Comparison of ENCODE assay signal across 20 cellular contexts in genomic region chr1:118575060-118575459, GRCh38.
DNase-seq lines count a peak whose midpoint lies in the region; ATAC-seq, FAIRE-seq and TF ChIP-seq lines count a peak whose summit lies in the region.
"Had no signal": no experiment of that assay in that cellular context is flagged by ENCODE, and none has a peak within 500 bp of the region (broad histone marks: within the 10 kb centered on the region; RNA-seq: fewer than 3 reads in every experiment).

No MANE protein-coding gene starts in this region.

- intact Hi-C loops in HepG2 (cut with micrococcal nuclease; ENCODE audit: unreplicated experiment): no loop called here
- intact Hi-C loops in right lobe of liver (cut with DNase I): no loop called here
- intact Hi-C loops in endothelial cell of umbilical vein (cut with micrococcal nuclease): no loop called here

- H3K36me3 ChIP-seq in HepG2 (replicated peaks in 1 of 2; ENCODE audit: control insufficient read depth in 1 of 2, insufficient read depth in 2 of 2, low read length in 2 of 2) (no peaks in the 10 kb centered on the region), right lobe of liver (no peaks in the 10 kb centered on the region), endothelial cell of umbilical vein (ENCODE audit: control insufficient read depth in 2 of 2, extremely low read depth in 1 of 2, insufficient read depth in 2 of 2, low read length in 2 of 2) (no peaks in the 10 kb centered on the region)
- H3K36me3 ChIP-seq: BLaER1 treated with 17β-estradiol and CSF1 and Interleukin-3, amounts not matched to agents 10 nM and 100 nM had no signal

- H3K27ac ChIP-seq in HepG2 (ENCODE audit: extremely low read length, insufficient read depth, low read length) (no peak overlapping the region), right lobe of liver (no peak overlapping the region), endothelial cell of umbilical vein (ENCODE audit: insufficient read depth, low read depth, low read length) (no peak overlapping the region)
- H3K27ac ChIP-seq: 22Rv1; A549; BLaER1 treated with 17β-estradiol and CSF1 and Interleukin-3, amounts not matched to agents 10 nM and 100 nM; C4-2B had no signal

- TF ChIP-seq POLR2A in HepG2 (IDR thresholded peaks at IDR 0.05; ENCODE audit: insufficient read depth in 1 of 2, low read depth in 2 of 2, low read length in 2 of 2) (no peak), right lobe of liver (IDR thresholded peaks at IDR 0.05) (no peak), endothelial cell of umbilical vein (IDR thresholded peaks at IDR 0.05; ENCODE audit: low read depth, low read length) (no peak)

- H3K9ac ChIP-seq in HepG2 (ENCODE audit: insufficient read depth, low read depth, low read length) (no peak overlapping the region), endothelial cell of umbilical vein (replicated peaks; ENCODE audit: extremely low read depth, insufficient read depth, low read length) (no peak overlapping the region)
- H3K9ac ChIP-seq: BLaER1 treated with 17β-estradiol and CSF1 and Interleukin-3, amounts not matched to agents 10 nM and 100 nM had no signal

- BruUV-seq in HepG2 (replicated peaks; lab: Mats Ljungman, UMichigan): no TSS peak
- BruUV-seq in endothelial cell of umbilical vein (replicated peaks; lab: Mats Ljungman, UMichigan): no TSS peak

- DNase-seq in HepG2 (ENCODE audit: low spot score): no peak
- no peak for DNase-seq in right lobe of liver
- DNase-seq in endothelial cell of umbilical vein (ENCODE audit: low read depth, low spot score): no peak
- no peak for DNase-seq in SIG-M5 (lab: John Stamatoyannopoulos, UW)
- DNase-seq: AML-193; Caco-2; Calu3; CD4-positive, alpha-beta T cell; CD8-positive, alpha-beta T cell; DMS79 treated with DMSO at 0.1 percent for 48 hours; GF-D8 had no signal

- dilution Hi-C loops in endothelial cell of umbilical vein (cut with MboI; ENCODE audit: extremely low pct_ligation_motif_present, low sequenced_read_pairs): no loop called here

- no peaks in the 10 kb centered on the region for H3K4me1 ChIP-seq in HepG2 (ENCODE audit: insufficient read depth, low read length)
- no peaks in the 10 kb centered on the region for H3K4me1 ChIP-seq in right lobe of liver
- no peaks in the 10 kb centered on the region for H3K4me1 ChIP-seq in endothelial cell of umbilical vein (ENCODE audit: control insufficient read depth, extremely low read depth, insufficient read depth, low read length)
- H3K4me1 ChIP-seq: A549; BLaER1 treated with 17β-estradiol and CSF1 and Interleukin-3, amounts not matched to agents 10 nM and 100 nM; Caco-2 had no signal

- no peak overlapping the region for H3K4me2 ChIP-seq in HepG2 (ENCODE audit: low read depth, low read length)
- no peak overlapping the region for H3K4me2 ChIP-seq in endothelial cell of umbilical vein (ENCODE audit: insufficient read depth, low read length)
- H3K4me2 ChIP-seq: A549; BLaER1 treated with 17β-estradiol and CSF1 and Interleukin-3, amounts not matched to agents 10 nM and 100 nM had no signal

- TF ChIP-seq RAD21 in HepG2 (CRISPR knock-in tag; IDR thresholded peaks at IDR 0.05): no peak

- CTCF ChIA-PET in HepG2 (lab: Yijun Ruan, JAX; ENCODE audit: low intra/inter-chr PET ratio, low total read pairs) (no interaction called here), endothelial cell of umbilical vein (lab: Charles Lee) (interaction anchor here (1.2 kb wide), 1 partner anchor 59 kb away, joined by 3 read pairs; no protein-coding TSS in a partner anchor)

- H3K4me3 ChIP-seq in HepG2 (replicated peaks in 1 of 3; ENCODE audit: insufficient read depth in 1 of 3, low read depth in 2 of 3, low read length in 3 of 3): no peak overlapping the region
- H3K4me3 ChIP-seq in right lobe of liver: no peak overlapping the region
- H3K4me3 ChIP-seq in endothelial cell of umbilical vein (replicated peaks in 1 of 3; ENCODE audit: insufficient read depth in 1 of 3, low read depth in 1 of 3, low read length in 3 of 3): no peak overlapping the region
- H3K4me3 ChIP-seq: A549; BLaER1 treated with 17β-estradiol and CSF1 and Interleukin-3, amounts not matched to agents 10 nM and 100 nM had no signal

- H3K79me2 ChIP-seq in HepG2 (ENCODE audit: insufficient read depth, low read length): no peaks in the 10 kb centered on the region
- H3K79me2 ChIP-seq in endothelial cell of umbilical vein (ENCODE audit: control insufficient read depth, insufficient read depth, low read length): no peaks in the 10 kb centered on the region

- ATAC-seq in HepG2 (no peak), right lobe of liver (no peak), HG03342 (IDR thresholded peaks at IDR 0.05; ENCODE audit: unreplicated experiment) (no peak)
- ATAC-seq: A549; CD8-positive, alpha-beta T cell had no signal

- FAIRE-seq in HepG2 (lab: Jason Lieb, UNC) (no peak), endothelial cell of umbilical vein (lab: Jason Lieb, UNC) (peak; percentile 4)
- FAIRE-seq: A549, D721Med, G401.6, GM12891, GM19239 had no signal

- TF ChIP-seq EP300 in HepG2 (IDR thresholded peaks at IDR 0.05; ENCODE audit: low read depth in 2 of 2, low read length in 2 of 2): no peak
- TF ChIP-seq EP300 in HepG2 (CRISPR knock-in tag; IDR thresholded peaks at IDR 0.05; ENCODE audit: borderline replicate concordance): no peak

- POLR2A ChIA-PET in HepG2 (lab: Yijun Ruan, JAX): no interaction called here
- POLR2A ChIA-PET in endothelial cell of umbilical vein (lab: Charles Lee): no interaction called here

- TF ChIP-seq CTCF in HepG2 (CRISPR knock-in tag; IDR thresholded peaks at IDR 0.05) (no peak), right lobe of liver (IDR thresholded peaks at IDR 0.05) (no peak), endothelial cell of umbilical vein (IDR thresholded peaks at IDR 0.05; ENCODE audit: extremely low read depth in 1 of 2, insufficient read depth in 1 of 2, low read depth in 1 of 2, low read length in 2 of 2) (no peak)

- WGBS in HepG2 (ENCODE audit: low lambda C conversion rate): 14% methylated on average over 2 of the region's 2 CpGs
- WGBS in right lobe of liver (ENCODE audit: insufficient coverage, low coverage, low lambda C conversion rate, missing lambda C conversion rate): 63% methylated on average over 2 of the region's 2 CpGs

- H3K9me1 ChIP-seq in endothelial cell of umbilical vein (replicated peaks; ENCODE audit: control insufficient read depth, extremely low read depth, insufficient read depth, low read length): no peaks in the 10 kb centered on the region

- in situ Hi-C loops in HepG2 (cut with HindIII; ENCODE audit: extremely low pct_ligation_motif_present, low pct_unique_long_range_greater_than_20kb): no loop called here

- no peak overlapping the region for H2AFZ ChIP-seq in HepG2 (ENCODE audit: low read length)
- no peak overlapping the region for H2AFZ ChIP-seq in endothelial cell of umbilical vein (ENCODE audit: low read depth, low read length)

- H3K27me3 ChIP-seq in HepG2 (ENCODE audit: control insufficient read depth in 1 of 2, insufficient read depth in 2 of 2, low read length in 2 of 2) (no peaks in the 10 kb centered on the region), right lobe of liver (no peaks in the 10 kb centered on the region), endothelial cell of umbilical vein (ENCODE audit: control insufficient read depth in 2 of 2, insufficient read depth in 2 of 2, low read length in 2 of 2) (no peaks in the 10 kb centered on the region)
- H3K27me3 ChIP-seq: BLaER1 treated with 17β-estradiol and CSF1 and Interleukin-3, amounts not matched to agents 10 nM and 100 nM had no signal

- no peaks in the 10 kb centered on the region for H4K20me1 ChIP-seq in HepG2 (ENCODE audit: insufficient read depth, low read length)
- no peaks in the 10 kb centered on the region for H4K20me1 ChIP-seq in endothelial cell of umbilical vein (replicated peaks; ENCODE audit: control insufficient read depth, extremely low read depth, insufficient read depth, low read length)
- H4K20me1 ChIP-seq: BLaER1 treated with 17β-estradiol and CSF1 and Interleukin-3, amounts not matched to agents 10 nM and 100 nM had no signal

- H3K9me3 ChIP-seq in HepG2 (ENCODE audit: low read length) (peaks cover 10% of the 10 kb centered on the region), right lobe of liver (no peaks in the 10 kb centered on the region), endothelial cell of umbilical vein (replicated peaks; ENCODE audit: control insufficient read depth, insufficient read depth, low read length) (peaks cover 3% of the 10 kb centered on the region)
- H3K9me3 ChIP-seq: A549, Caco-2 had no signal

TF ChIP-seq in HepG2, 621 proteins besides CTCF, POLR2A, EP300 and RAD21 (continues in another document):
- no peak for TF ChIP-seq FOXK2 (IDR thresholded peaks at IDR 0.05)

TF ChIP-seq in endothelial cell of umbilical vein, 7 proteins besides CTCF, POLR2A, EP300 and RAD21:
- no peak for TF ChIP-seq FOS (IDR thresholded peaks at IDR 0.05; ENCODE audit: borderline replicate concordance, insufficient read depth, low read length)
- no peak for TF ChIP-seq MAX (IDR thresholded peaks at IDR 0.05; ENCODE audit: insufficient read depth, insufficient read length)
- no peak for TF ChIP-seq MYC (IDR thresholded peaks at IDR 0.05; ENCODE audit: low read depth, low read length)
- no peak for TF ChIP-seq EZH2 (IDR thresholded peaks at IDR 0.05; ENCODE audit: borderline replicate concordance, low read depth, low read length, severe bottlenecking)
- no peak for TF ChIP-seq JUN (IDR thresholded peaks at IDR 0.05; ENCODE audit: borderline replicate concordance, insufficient read depth, insufficient read length, low read depth)
